ENCODE assay signal across 25 cellular contexts in genomic region chr5:77751328-77752023, GRCh38. TPM values are rescaled to one million over a fixed set of nuclear protein-coding genes. Genes with fewer than 3 reads are reported as not detected.
DNase-seq lines count a peak whose midpoint lies in the region; ATAC-seq and TF ChIP-seq lines count a peak whose summit lies in the region.
"Had no signal": no experiment of that assay in that cellular context is flagged by ENCODE, and none has a peak within 500 bp of the region (broad histone marks: within the 10 kb centered on the region; RNA-seq: fewer than 3 reads in every experiment).

No MANE protein-coding gene starts in this region.

- no peaks in the 10 kb centered on the region for H3K9me3 Mint-ChIP-seq in Caco-2 (ENCODE audit: unreplicated experiment)
- no peaks in the 10 kb centered on the region for H3K9me3 Mint-ChIP-seq in activated T-cell treated with anti-CD3 and anti-CD28 coated beads, Interleukin-2, amount 50 U/mL, for 4 hours
- H3K9me3 Mint-ChIP-seq: neural crest cell had no signal

- H3K9me3 ChIP-seq in Caco-2, result no peaks in the 10 kb centered on the region
- H3K9me3 ChIP-seq in iPS-20b (ENCODE audit: insufficient read depth, low read depth, low read length), result no peaks in the 10 kb centered on the region
- H3K9me3 ChIP-seq: BE2C, Peyer's patch, sigmoid colon had no signal

- H3K4me1 Mint-ChIP-seq in Caco-2 (ENCODE audit: low read depth, unreplicated experiment), result peaks cover 26% of the 10 kb centered on the region
- H3K4me1 Mint-ChIP-seq in activated T-cell treated with anti-CD3 and anti-CD28 coated beads, Interleukin-2, amount 50 U/mL, for 4 hours (ENCODE audit: low read depth), result peaks cover 40% of the 10 kb centered on the region

- CTCF ChIA-PET in Caco-2 (lab: Charles Lee), result no interaction called here

- intact Hi-C loops in Caco-2 (cut with micrococcal nuclease; ENCODE audit: unreplicated experiment), result no loop called here

- H3K27ac ChIP-seq in iPS-20b (ENCODE audit: low read length), result no peak overlapping the region
- H3K27ac ChIP-seq: Peyer's patch, sigmoid colon had no signal

- H3K4me1 ChIP-seq in Caco-2 (peaks cover 23% of the 10 kb centered on the region), iPS-20b (ENCODE audit: insufficient read depth, low read length) (peaks cover 41% of the 10 kb centered on the region)
- H3K4me1 ChIP-seq: BE2C, Peyer's patch had no signal

- peaks cover 12% of the 10 kb centered on the region for H3K36me3 Mint-ChIP-seq in Caco-2 (ENCODE audit: insufficient read depth, unreplicated experiment)
- peaks cover 10% of the 10 kb centered on the region for H3K36me3 Mint-ChIP-seq in activated T-cell treated with anti-CD3 and anti-CD28 coated beads, Interleukin-2, amount 50 U/mL, for 4 hours (ENCODE audit: insufficient read depth)

- H3K9ac ChIP-seq in iPS-20b (ENCODE audit: low read depth, low read length), result no peak overlapping the region

- POLR2A ChIA-PET in Caco-2 (lab: Charles Lee), result no interaction called here

- ATAC-seq in activated T-cell treated with anti-CD3 and anti-CD28 coated beads, Interleukin-2, amount 50 U/mL, for 4 hours, result peak; percentile 57 to 73
- ATAC-seq: HepG2 had no signal

- no TSS peak for BruUV-seq in Caco-2 (replicated peaks; lab: Mats Ljungman, UMichigan)

- H3K4me3 ChIP-seq in Caco-2 (ENCODE audit: low read depth, low read length) (no peak overlapping the region), iPS-20b (ENCODE audit: low read length) (peak overlapping the region; percentile 23; the same call in 1 of the 2 replicates)
- H3K4me3 ChIP-seq: lung, Peyer's patch, sigmoid colon had no signal

- no peaks in the 10 kb centered on the region for H3K36me3 ChIP-seq in Caco-2 (ENCODE audit: control insufficient read depth, insufficient read depth, low read length)
- no peaks in the 10 kb centered on the region for H3K36me3 ChIP-seq in iPS-20b (ENCODE audit: insufficient read depth, low read depth, low read length)
- H3K36me3 ChIP-seq: BE2C, Peyer's patch, sigmoid colon had no signal

- peak overlapping the region; percentile 7 for H3K27ac Mint-ChIP-seq in Caco-2 (ENCODE audit: unreplicated experiment)

- H3K27me3 Mint-ChIP-seq in Caco-2 (ENCODE audit: insufficient read depth, unreplicated experiment), result no peaks in the 10 kb centered on the region
- no peaks in the 10 kb centered on the region for H3K27me3 Mint-ChIP-seq in activated T-cell treated with anti-CD3 and anti-CD28 coated beads, Interleukin-2, amount 50 U/mL, for 4 hours (ENCODE audit: low read depth)

- DNase-seq in activated T-cell treated with anti-CD3 and anti-CD28 coated beads for 48 hours (ENCODE audit: low read depth) (peak; percentile 6), Caco-2 (no peak), NCI-H748 treated with DMSO at 0.1 percent for 48 hours (lab: John Stamatoyannopoulos, UW) (no peak), CD1c-positive myeloid dendritic cell (ENCODE audit: extremely low spot score) (no peak), SW480 (ENCODE audit: low spot score) (no peak)
- no peak for DNase-seq in activated T-cell treated with anti-CD3 and anti-CD28 coated beads, Interleukin-2, amount 50 U/mL, for 1 hour
- no peak for DNase-seq in activated T-cell treated with anti-CD3 and anti-CD28 coated beads, Interleukin-2, amount 50 U/mL, for 4 hours
- DNase-seq: activated CD4-positive, CD25-positive, alpha-beta regulatory T cell treated with anti-CD3 and anti-CD28 coated beads, Interleukin-2, amount 50 U/mL, for 72 hours; activated gamma-delta T cell treated with Interleukin-2 at 50 U/mL for 16 hours; aorta; BE2C; COR-L47; cortex of kidney; DMS79 treated with DMSO at 0.1 percent for 48 hours; kidney glomerular epithelial cell; NCI-H1048; NCI-H187; NCI-H2171 treated with DMSO at 0.1 percent for 48 hours; NCI-H524; Peyer's patch; sigmoid colon had no signal

- no peaks in the 10 kb centered on the region for H3K27me3 ChIP-seq in Caco-2 (replicated peaks; ENCODE audit: control insufficient read depth, insufficient read depth, low read length)
- no peaks in the 10 kb centered on the region for H3K27me3 ChIP-seq in iPS-20b (ENCODE audit: insufficient read depth, low read length)
- H3K27me3 ChIP-seq: BE2C, Peyer's patch, sigmoid colon had no signal

- no peak overlapping the region for H3K4me3 Mint-ChIP-seq in Caco-2 (ENCODE audit: unreplicated experiment)
- no peak overlapping the region for H3K4me3 Mint-ChIP-seq in activated T-cell treated with anti-CD3 and anti-CD28 coated beads, Interleukin-2, amount 50 U/mL, for 4 hours
- H3K4me3 Mint-ChIP-seq: neural crest cell had no signal

- no peak for TF ChIP-seq CTCF in Caco-2 (IDR thresholded peaks at IDR 0.05; ENCODE audit: insufficient read depth in 1 of 2, low read depth in 1 of 2, low read length in 1 of 2, severe bottlenecking in 1 of 2, unreplicated experiment in 1 of 2)

RNA-seq across cellular contexts. Expression of gene TBCA, which starts 24.7 kb away (rescaled TPM):
- 320 and 330 TPM in 2 replicates for total RNA-seq in Caco-2 (2022)
- total RNA-seq in activated T-cell treated with anti-CD3 and anti-CD28 coated beads, Interleukin-2, amount 50 U/mL, for 4 hours, result 100 to 1,000 TPM; 246 to 297 (median 268) TPM
